In the genomic region with DNA sequence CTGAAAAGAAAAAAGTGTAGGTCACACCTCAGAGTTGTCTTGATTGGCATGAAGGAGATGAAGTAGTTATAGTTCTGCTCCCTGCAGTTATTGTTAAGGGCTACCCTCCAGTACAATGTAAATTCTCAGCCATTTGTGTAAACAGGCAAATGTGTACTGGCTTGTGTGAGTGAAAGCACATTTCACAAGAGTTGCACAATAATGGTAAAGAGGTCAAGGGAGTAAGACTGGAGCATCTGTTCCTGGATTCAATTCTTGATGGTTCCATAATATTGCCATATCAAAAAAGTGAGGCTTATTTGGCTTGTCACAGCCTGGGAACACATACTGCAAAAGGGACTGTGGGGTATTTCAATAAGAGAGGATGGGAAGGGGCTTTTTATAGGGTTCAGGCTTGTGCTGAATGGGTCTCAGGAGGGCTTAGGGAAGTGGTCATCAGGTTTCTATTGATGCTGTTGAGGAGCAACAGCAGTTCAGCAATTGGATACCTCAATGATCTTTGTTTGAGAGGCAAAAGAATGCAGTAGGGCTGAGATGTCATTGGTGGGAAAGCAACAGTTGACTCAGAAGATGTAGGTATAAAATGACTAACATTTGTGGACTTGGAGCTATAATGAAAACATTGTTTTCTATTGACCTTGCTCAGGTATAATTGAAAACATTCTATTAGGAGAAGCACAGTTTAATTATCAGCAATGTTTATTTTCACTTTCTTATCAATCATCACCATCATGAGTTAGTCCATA, we compare ENCODE assay signal across 19 cellular contexts.
DNase-seq lines count a peak whose midpoint lies in the region; ATAC-seq, FAIRE-seq and TF ChIP-seq lines count a peak whose summit lies in the region.
"Had no signal": no experiment of that assay in that cellular context is flagged by ENCODE, and none has a peak within 500 bp of the region (broad histone marks: within the 10 kb centered on the region; RNA-seq: fewer than 3 reads in every experiment).

No MANE protein-coding gene starts in this region.

- DNase-seq in NCI-H526 treated with DMSO at 0.1 percent for 48 hours (lab: John Stamatoyannopoulos, UW) (peak; percentile 80), bronchial epithelial cell (ENCODE audit: low read depth) (peak; percentile 86), HepG2 (ENCODE audit: low spot score) (peak; percentile 76), SHP77 (lab: John Stamatoyannopoulos, UW) (no peak), prostate gland (ENCODE audit: low spot score) (no peak), ovary (no peak)
- no peak for DNase-seq in naive thymus-derived CD4-positive, alpha-beta T cell
- DNase-seq: activated CD4-positive, alpha-beta T cell treated with anti-CD3 and anti-CD28 coated beads, Interleukin-2, amount 10 ng/mL, durations not matched to agents 7 days and 5 days; CD4-positive, CD25-positive, alpha-beta regulatory T cell; DMS79 treated with DMSO at 0.1 percent for 48 hours; dorsolateral prefrontal cortex; erythroblast; Karpas-422; NCI-H1417 treated with DMSO at 0.1 percent for 48 hours; Right ventricle myocardium superior; stimulated activated naive B cell treated with anti-CD40 and anti-IgM and Interleukin-4, amounts not matched to agents 10 μg/mL and 1 μg/mL and 100 μg/mL, for 72 hours; T-helper 1 cell had no signal

- no TSS peak for BruUV-seq in HepG2 (replicated peaks; lab: Mats Ljungman, UMichigan)

- ATAC-seq in HepG2 = peak; percentile 98
- no peak for ATAC-seq in naive thymus-derived CD4-positive, alpha-beta T cell
- ATAC-seq: stimulated activated naive B cell treated with anti-CD40 and anti-IgM and Interleukin-4, amounts not matched to agents 10 μg/mL and 1 μg/mL and 100 μg/mL, for 72 hours had no signal

- H2AFZ ChIP-seq in HepG2 (ENCODE audit: low read length) = no peak overlapping the region

- peak overlapping the region; percentile 44 for H3K4me2 ChIP-seq in HepG2 (ENCODE audit: low read depth, low read length)

- peaks cover 0 to 4% (median 1%) of the 10 kb centered on the region in 5 donors for H3K27me3 Mint-ChIP-seq in naive thymus-derived CD4-positive, alpha-beta T cell
- H3K27me3 Mint-ChIP-seq: CD4-positive, CD25-positive, alpha-beta regulatory T cell; stimulated activated naive B cell treated with anti-CD40 and anti-IgM and Interleukin-4, amounts not matched to agents 10 μg/mL and 1 μg/mL and 100 μg/mL, for 72 hours had no signal

- H3K36me3 Mint-ChIP-seq in naive thymus-derived CD4-positive, alpha-beta T cell = no peaks in the 10 kb centered on the region
- H3K36me3 Mint-ChIP-seq: CD4-positive, CD25-positive, alpha-beta regulatory T cell; stimulated activated naive B cell treated with anti-CD40 and anti-IgM and Interleukin-4, amounts not matched to agents 10 μg/mL and 1 μg/mL and 100 μg/mL, for 72 hours had no signal

- no peaks in the 10 kb centered on the region for H3K9me3 ChIP-seq in HEK293 (ENCODE audit: control insufficient read depth, insufficient read depth, low read depth, low read length)
- no peaks in the 10 kb centered on the region for H3K9me3 ChIP-seq in HepG2 (ENCODE audit: low read length)
- H3K9me3 ChIP-seq in naive thymus-derived CD4-positive, alpha-beta T cell (ENCODE audit: control insufficient read depth in 2 of 3, low read length in 3 of 3) = no peaks in the 10 kb centered on the region
- no peaks in the 10 kb centered on the region for H3K9me3 ChIP-seq in prostate gland
- H3K9me3 ChIP-seq in ovary = no peaks in the 10 kb centered on the region
- H3K9me3 ChIP-seq: thoracic aorta had no signal

- no peak overlapping the region for H3K4me3 Mint-ChIP-seq in naive thymus-derived CD4-positive, alpha-beta T cell
- H3K4me3 Mint-ChIP-seq: activated CD4-positive, alpha-beta T cell treated with anti-CD3 and anti-CD28 coated beads, Interleukin-2, amount 10 ng/mL, durations not matched to agents 7 days and 5 days; CD4-positive, CD25-positive, alpha-beta regulatory T cell; stimulated activated naive B cell treated with anti-CD40 and anti-IgM and Interleukin-4, amounts not matched to agents 10 μg/mL and 1 μg/mL and 100 μg/mL, for 72 hours had no signal

- peaks cover 0 to 5% (median 0%) of the 10 kb centered on the region in 11 donors for H3K9me3 Mint-ChIP-seq in naive thymus-derived CD4-positive, alpha-beta T cell
- H3K9me3 Mint-ChIP-seq: activated CD4-positive, alpha-beta T cell treated with anti-CD3 and anti-CD28 coated beads, Interleukin-2, amount 10 ng/mL, durations not matched to agents 7 days and 5 days; stimulated activated naive B cell treated with anti-CD40 and anti-IgM and Interleukin-4, amounts not matched to agents 10 μg/mL and 1 μg/mL and 100 μg/mL, for 72 hours had no signal

- H3K4me3 ChIP-seq in HEK293 (ENCODE audit: low read depth, low read length) (no peak overlapping the region), bronchial epithelial cell (ENCODE audit: low read depth, low read length) (no peak overlapping the region), HepG2 (replicated peaks in 1 of 3; ENCODE audit: insufficient read depth in 1 of 3, low read depth in 2 of 3, low read length in 3 of 3) (no peak overlapping the region), prostate gland (no peak overlapping the region), ovary (no peak overlapping the region)
- H3K4me3 ChIP-seq in naive thymus-derived CD4-positive, alpha-beta T cell (ENCODE audit: low read length) = no peak overlapping the region
- H3K4me3 ChIP-seq: dorsolateral prefrontal cortex, thoracic aorta had no signal

- POLR2A ChIA-PET in HEK293 (lab: Yijun Ruan, JAX) (no interaction called here), HepG2 (lab: Yijun Ruan, JAX) (no interaction called here)
- POLR2A ChIA-PET in naive thymus-derived CD4-positive, alpha-beta T cell (lab: Charles Lee) = no interaction called here

- TF ChIP-seq EP300 in HepG2 (IDR thresholded peaks at IDR 0.05; ENCODE audit: low read depth in 2 of 2, low read length in 2 of 2) (peak in 1 of 2 experiments; percentile 85; a peak in 3 of 4 replicates), HepG2 (CRISPR knock-in tag; IDR thresholded peaks at IDR 0.05; ENCODE audit: borderline replicate concordance) (no peak), ovary (IDR thresholded peaks at IDR 0.05) (no peak)

- in situ Hi-C loops in HepG2 (cut with HindIII; ENCODE audit: extremely low pct_ligation_motif_present, low pct_unique_long_range_greater_than_20kb) = no loop called here

- H3K36me3 ChIP-seq in HEK293 (ENCODE audit: control insufficient read depth in 2 of 2, insufficient read depth in 1 of 2, low read length in 2 of 2) (no peaks in the 10 kb centered on the region), bronchial epithelial cell (ENCODE audit: control insufficient read depth, insufficient read depth, low read length) (no peaks in the 10 kb centered on the region), HepG2 (replicated peaks in 1 of 2; ENCODE audit: control insufficient read depth in 1 of 2, insufficient read depth in 2 of 2, low read length in 2 of 2) (no peaks in the 10 kb centered on the region), prostate gland (no peaks in the 10 kb centered on the region), ovary (no peaks in the 10 kb centered on the region)
- no peaks in the 10 kb centered on the region for H3K36me3 ChIP-seq in naive thymus-derived CD4-positive, alpha-beta T cell (ENCODE audit: control insufficient read depth in 2 of 3, insufficient read depth in 3 of 3, low read length in 3 of 3)
- H3K36me3 ChIP-seq: thoracic aorta had no signal

- peaks cover 8% of the 10 kb centered on the region; the same call in 1 of the 2 replicates for H3K4me1 ChIP-seq in HEK293 (ENCODE audit: control insufficient read depth, insufficient read depth, low read length)
- H3K4me1 ChIP-seq in HepG2 (ENCODE audit: insufficient read depth, low read length) = peaks cover 45% of the 10 kb centered on the region
- no peaks in the 10 kb centered on the region for H3K4me1 ChIP-seq in naive thymus-derived CD4-positive, alpha-beta T cell (ENCODE audit: control insufficient read depth in 2 of 2, insufficient read depth in 2 of 2, low read length in 2 of 2)
- H3K4me1 ChIP-seq in prostate gland (replicated peaks) = no peaks in the 10 kb centered on the region
- no peaks in the 10 kb centered on the region for H3K4me1 ChIP-seq in ovary (ENCODE audit: insufficient read depth)

- H3K27ac ChIP-seq in HEK293 (ENCODE audit: extremely low read depth, low read depth, low read length) (no peak overlapping the region), HepG2 (ENCODE audit: extremely low read length, insufficient read depth, low read length) (peak overlapping the region; percentile 21), prostate gland (no peak overlapping the region), ovary (no peak overlapping the region)
- H3K27ac ChIP-seq in naive thymus-derived CD4-positive, alpha-beta T cell (ENCODE audit: low read depth, low read length) = no peak overlapping the region
- H3K27ac ChIP-seq: dorsolateral prefrontal cortex, thoracic aorta had no signal

- no peak overlapping the region for H3K9ac ChIP-seq in HepG2 (ENCODE audit: insufficient read depth, low read depth, low read length)

- CTCF ChIA-PET in HEK293 (lab: Yijun Ruan, JAX) (interaction anchor here (0.8 kb wide), 1 partner anchor 528 kb away, joined by 6 read pairs; no protein-coding TSS in a partner anchor), HepG2 (lab: Yijun Ruan, JAX; ENCODE audit: low intra/inter-chr PET ratio, low total read pairs) (no interaction called here)
- CTCF ChIA-PET in naive thymus-derived CD4-positive, alpha-beta T cell (lab: Charles Lee) = no interaction called here

- TF ChIP-seq RAD21 in HepG2 (CRISPR knock-in tag; IDR thresholded peaks at IDR 0.05) = no peak

- no peak overlapping the region for H3K27ac Mint-ChIP-seq in naive thymus-derived CD4-positive, alpha-beta T cell
- H3K27ac Mint-ChIP-seq: activated CD4-positive, alpha-beta T cell treated with anti-CD3 and anti-CD28 coated beads, Interleukin-2, amount 10 ng/mL, durations not matched to agents 7 days and 5 days; CD4-positive, CD25-positive, alpha-beta regulatory T cell; stimulated activated naive B cell treated with anti-CD40 and anti-IgM and Interleukin-4, amounts not matched to agents 10 μg/mL and 1 μg/mL and 100 μg/mL, for 72 hours had no signal

- TF ChIP-seq CTCF in HEK293 (tag by site-specific recombination; IDR thresholded peaks at IDR 0.05) = no peak
- TF ChIP-seq CTCF in bronchial epithelial cell (IDR thresholded peaks at IDR 0.05; ENCODE audit: insufficient read depth, low read length, severe bottlenecking) = no peak
- no peak for TF ChIP-seq CTCF in HepG2 (CRISPR knock-in tag; IDR thresholded peaks at IDR 0.05)
- TF ChIP-seq CTCF in prostate gland (IDR thresholded peaks at IDR 0.05) = no peak
- no peak for TF ChIP-seq CTCF in ovary (IDR thresholded peaks at IDR 0.05)

- FAIRE-seq in bronchial epithelial cell (lab: Jason Lieb, UNC) = no peak
- FAIRE-seq in HepG2 (lab: Jason Lieb, UNC) = no peak

- H3K27me3 ChIP-seq in bronchial epithelial cell (ENCODE audit: control insufficient read depth, insufficient read depth, low read length) (no peaks in the 10 kb centered on the region), HepG2 (ENCODE audit: control insufficient read depth in 1 of 2, insufficient read depth in 2 of 2, low read length in 2 of 2) (no peaks in the 10 kb centered on the region), prostate gland (replicated peaks; ENCODE audit: insufficient read depth) (no peaks in the 10 kb centered on the region), ovary (no peaks in the 10 kb centered on the region)
- no peaks in the 10 kb centered on the region for H3K27me3 ChIP-seq in naive thymus-derived CD4-positive, alpha-beta T cell (ENCODE audit: control insufficient read depth in 2 of 2, insufficient read depth in 2 of 2, low read length in 2 of 2)
- H3K27me3 ChIP-seq: dorsolateral prefrontal cortex had no signal

- H3K79me2 ChIP-seq in HepG2 (ENCODE audit: insufficient read depth, low read length) = no peaks in the 10 kb centered on the region

- intact Hi-C loops in HepG2 (cut with micrococcal nuclease; ENCODE audit: unreplicated experiment) (loop anchor here (2.0 kb wide), 1 partner anchor 18 kb away; no protein-coding TSS in a partner anchor), prostate gland (cut with DNase I) (no loop called here), ovary (cut with DNase I) (no loop called here)
- intact Hi-C loops in naive thymus-derived CD4-positive, alpha-beta T cell (cut with micrococcal nuclease) = no loop called here

- no peaks in the 10 kb centered on the region for H3K4me1 Mint-ChIP-seq in naive thymus-derived CD4-positive, alpha-beta T cell
- H3K4me1 Mint-ChIP-seq: activated CD4-positive, alpha-beta T cell treated with anti-CD3 and anti-CD28 coated beads, Interleukin-2, amount 10 ng/mL, durations not matched to agents 7 days and 5 days; CD4-positive, CD25-positive, alpha-beta regulatory T cell; stimulated activated naive B cell treated with anti-CD40 and anti-IgM and Interleukin-4, amounts not matched to agents 10 μg/mL and 1 μg/mL and 100 μg/mL, for 72 hours had no signal

- no peaks in the 10 kb centered on the region for H4K20me1 ChIP-seq in HepG2 (ENCODE audit: insufficient read depth, low read length)

- TF ChIP-seq POLR2A in HepG2 (IDR thresholded peaks at IDR 0.05; ENCODE audit: insufficient read depth in 1 of 2, low read depth in 2 of 2, low read length in 2 of 2) = no peak
- TF ChIP-seq POLR2A in prostate gland (IDR thresholded peaks at IDR 0.05) = no peak
- no peak for TF ChIP-seq POLR2A in ovary (IDR thresholded peaks at IDR 0.05)

Comparison
In these comparisons a context has a peak if more than half of its experiments do, and no peak if none do; other contexts are left out.
1. DNase-seq: peak in NCI-H526 treated with DMSO at 0.1 percent for 48 hours (single experiment), bronchial epithelial cell (single experiment) and HepG2 (single experiment); none in SHP77 (0 of 2), naive thymus-derived CD4-positive, alpha-beta T cell (0 of 9), prostate gland (single experiment) and ovary (0 of 5).